32 cellular contexts compared by ENCODE assay signal in the genomic region with DNA sequence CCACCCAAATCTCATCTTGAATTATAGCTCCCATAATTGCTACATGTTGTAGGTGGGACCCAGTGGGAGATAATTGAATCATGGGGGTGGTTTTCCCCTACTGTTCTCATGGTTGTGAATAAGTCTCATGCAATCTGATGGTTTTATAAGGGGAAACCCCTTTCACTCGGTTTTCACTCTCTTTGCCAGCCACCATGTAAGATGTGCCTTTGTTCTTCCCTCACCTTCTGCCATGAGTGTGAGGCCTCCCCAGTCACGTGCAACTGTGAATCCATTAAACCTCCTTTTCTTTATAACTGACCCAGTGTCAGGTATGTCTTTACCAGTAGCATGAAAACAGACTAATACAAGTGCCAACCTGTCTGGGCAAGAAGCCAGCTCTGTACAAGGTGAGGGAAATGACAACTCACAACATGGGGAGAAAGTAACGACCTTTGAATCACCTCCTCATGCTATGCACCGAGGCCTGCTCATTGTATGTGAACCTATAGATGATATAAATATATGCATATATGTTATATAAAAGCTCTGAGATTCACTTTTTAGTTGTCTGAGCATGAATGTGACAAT.
DNase-seq lines count a peak whose midpoint lies in the region; ATAC-seq, FAIRE-seq and TF ChIP-seq lines count a peak whose summit lies in the region.
"Had no signal": no experiment of that assay in that cellular context is flagged by ENCODE, and none has a peak within 500 bp of the region (broad histone marks: within the 10 kb centered on the region; RNA-seq: fewer than 3 reads in every experiment).

No MANE protein-coding gene starts in this region.

- TF ChIP-seq CTCF in Calu3 (IDR thresholded peaks at IDR 0.05; ENCODE audit: unreplicated experiment) (no peak), bronchial epithelial cell (IDR thresholded peaks at IDR 0.05; ENCODE audit: insufficient read depth, low read length, severe bottlenecking) (no peak), mucosa of descending colon (IDR thresholded peaks at IDR 0.05) (no peak), ovary (IDR thresholded peaks at IDR 0.05) (no peak)

- FAIRE-seq in bronchial epithelial cell (lab: Jason Lieb, UNC), result peak; percentile 43
- FAIRE-seq: endothelial cell of umbilical vein, GM12878 had no signal

- H3K4me1 ChIP-seq in mucosa of descending colon (ENCODE audit: low read depth) (no peaks in the 10 kb centered on the region), ovary (ENCODE audit: insufficient read depth) (no peaks in the 10 kb centered on the region)
- H3K4me1 ChIP-seq: testis, vagina had no signal

- ATAC-seq in mucosa of descending colon (peak; percentile 65), HG03159 (IDR thresholded peaks at IDR 0.05; ENCODE audit: unreplicated experiment) (no peak)
- ATAC-seq: CD8-positive, alpha-beta T cell; GM12878; left cardiac atrium; stimulated activated naive CD8-positive, alpha-beta T cell treated with anti-CD3 and anti-CD28 coated beads, Interleukin-15, Interleukin-2, amounts not matched to agents 100 U/mL and 50 U/mL, for 24 hours had no signal

- no peaks in the 10 kb centered on the region for H3K9me3 Mint-ChIP-seq in Calu3 (ENCODE audit: low read depth, unreplicated experiment)

- no peak for TF ChIP-seq EP300 in ovary (IDR thresholded peaks at IDR 0.05)

- CTCF ChIA-PET in Calu3 (lab: Charles Lee), result interaction anchor here (1.1 to 1.2 kb wide), 2 partner anchors 17 to 296 kb away, joined by 3 read pairs; no protein-coding TSS in a partner anchor

- no peaks in the 10 kb centered on the region for H3K4me1 Mint-ChIP-seq in Calu3 (ENCODE audit: low read depth, unreplicated experiment)
- H3K4me1 Mint-ChIP-seq: activated CD4-positive, alpha-beta memory T cell treated with anti-CD3 and anti-CD28 coated beads, Interleukin-2, amount 10 ng/mL, durations not matched to agents 7 days and 5 days; B cell; memory B cell had no signal

- no peaks in the 10 kb centered on the region for H3K36me3 Mint-ChIP-seq in Calu3 (ENCODE audit: insufficient read depth, unreplicated experiment)
- H3K36me3 Mint-ChIP-seq: brain; CD8-positive, alpha-beta T cell had no signal

- H3K27ac Mint-ChIP-seq in Calu3 (ENCODE audit: unreplicated experiment), result no peak overlapping the region
- H3K27ac Mint-ChIP-seq: activated CD4-positive, alpha-beta memory T cell treated with anti-CD3 and anti-CD28 coated beads, Interleukin-2, amount 10 ng/mL, durations not matched to agents 7 days and 5 days; activated naive CD4-positive, alpha-beta T cell treated with anti-CD3 and anti-CD28 coated beads for 36 hours; activated T-helper 1 cell treated with anti-CD3 and anti-CD28 coated beads, Interleukin-12 subunit alpha, Interleukin-12 subunit beta, Interleukin-2, Interleukin-4 antibody, amounts not matched to agents 30 ng/mL and 10 ng/mL and 1 ng/mL, durations not matched to agents 14 hours and 24 hours and 36 hours; B cell; CD8-positive, alpha-beta T cell; memory B cell had no signal

- H3K4me3 ChIP-seq in bronchial epithelial cell (ENCODE audit: low read depth, low read length), result no peak overlapping the region
- H3K4me3 ChIP-seq in mucosa of descending colon, result no peak overlapping the region
- H3K4me3 ChIP-seq in ovary, result no peak overlapping the region
- H3K4me3 ChIP-seq: GM12878, testis, vagina had no signal

- H3K27me3 Mint-ChIP-seq in Calu3 (ENCODE audit: unreplicated experiment), result peaks cover 26% of the 10 kb centered on the region

- H3K36me3 ChIP-seq in bronchial epithelial cell (ENCODE audit: control insufficient read depth, insufficient read depth, low read length) (no peaks in the 10 kb centered on the region), mucosa of descending colon (ENCODE audit: low read depth) (no peaks in the 10 kb centered on the region), ovary (no peaks in the 10 kb centered on the region)
- H3K36me3 ChIP-seq: vagina had no signal

- H3K27ac ChIP-seq in ovary, result no peak overlapping the region
- H3K27ac ChIP-seq: testis, vagina had no signal

- intact Hi-C loops in Calu3 (cut with micrococcal nuclease; ENCODE audit: unreplicated experiment) (no loop called here), mucosa of descending colon (cut with DNase I, micrococcal nuclease) (no loop called here), ovary (cut with DNase I) (loop anchor here in 1 of 4 donors (10.0 kb wide), 1 partner anchor 62 kb away; no protein-coding TSS in a partner anchor)

- no peak overlapping the region for H3K4me3 Mint-ChIP-seq in Calu3 (ENCODE audit: low read depth, unreplicated experiment)
- H3K4me3 Mint-ChIP-seq: activated CD4-positive, alpha-beta memory T cell treated with anti-CD3 and anti-CD28 coated beads, Interleukin-2, amount 10 ng/mL, durations not matched to agents 7 days and 5 days; activated naive CD4-positive, alpha-beta T cell treated with anti-CD3 and anti-CD28 coated beads for 36 hours; activated T-helper 1 cell treated with anti-CD3 and anti-CD28 coated beads, Interleukin-12 subunit alpha, Interleukin-12 subunit beta, Interleukin-2, Interleukin-4 antibody, amounts not matched to agents 30 ng/mL and 10 ng/mL and 1 ng/mL, durations not matched to agents 14 hours and 24 hours and 36 hours; B cell; brain; CD8-positive, alpha-beta T cell; memory B cell had no signal

- 88 to 89% (median 89%) methylated on average over 4 of the region's 4 CpGs for WGBS in ovary, 3 donors

- DNase-seq in Calu3 (peak; percentile 10), NCI-H1105 treated with DMSO at 0.1 percent for 48 hours (lab: John Stamatoyannopoulos, UW) (peak; percentile 26), bronchial epithelial cell (ENCODE audit: low read depth) (peak; percentile 94), mucosa of descending colon (peak in 1 of 3 donors; percentile 70), NCI-H1048 (lab: John Stamatoyannopoulos, UW) (no peak), ovary (no peak)
- no peak for DNase-seq in stimulated activated naive CD4-positive, alpha-beta T cell (lab: John Stamatoyannopoulos, UW)
- DNase-seq: activated CD4-positive, alpha-beta memory T cell treated with anti-CD3 and anti-CD28 coated beads, Interleukin-2, amount 10 ng/mL, durations not matched to agents 7 days and 5 days; activated CD4-positive, CD25-positive, alpha-beta regulatory T cell treated with anti-CD3 and anti-CD28 coated beads, Interleukin-2, amount 50 U/mL, for 72 hours; activated CD8-positive, alpha-beta memory T cell treated with anti-CD3 and anti-CD28 coated beads, Interleukin-2, amount 50 U/mL, for 48 hours; activated naive CD4-positive, alpha-beta T cell treated with anti-CD3 and anti-CD28 coated beads for 36 hours; CD8-positive, alpha-beta T cell; DMS 273 treated with DMSO at 0.1 percent for 48 hours; EL; H7; hypothalamus; Karpas-422; left cardiac atrium; NCI-H1694; NCI-H526; SHP77; stimulated activated CD4-positive, alpha-beta T cell treated with anti-CD3 and anti-CD28 coated beads, Interleukin-1b, Interleukin-23, amount 100 ng/mL, for 48 hours; stimulated activated naive CD8-positive, alpha-beta T cell treated with anti-CD3 and anti-CD28 coated beads, Interleukin-15, Interleukin-2, amounts not matched to agents 100 U/mL and 50 U/mL, for 24 hours; testis had no signal

- no peaks in the 10 kb centered on the region for H3K9me3 ChIP-seq in mucosa of descending colon
- H3K9me3 ChIP-seq in ovary, result no peaks in the 10 kb centered on the region
- H3K9me3 ChIP-seq: testis, vagina had no signal

- no peak for TF ChIP-seq POLR2A in ovary (IDR thresholded peaks at IDR 0.05)

- no peaks in the 10 kb centered on the region for H3K27me3 ChIP-seq in bronchial epithelial cell (ENCODE audit: control insufficient read depth, insufficient read depth, low read length)
- H3K27me3 ChIP-seq in ovary, result no peaks in the 10 kb centered on the region
- H3K27me3 ChIP-seq: testis, vagina had no signal

- BruUV-seq in Calu3 (replicated peaks; lab: Mats Ljungman, UMichigan), result no TSS peak

Comparison
In these comparisons a context has a peak if more than half of its experiments do, and no peak if none do; other contexts are left out.
1. DNase-seq: peak in Calu3 (single experiment), NCI-H1105 treated with DMSO at 0.1 percent for 48 hours (single experiment) and bronchial epithelial cell (single experiment); none in stimulated activated naive CD4-positive, alpha-beta T cell (0 of 6), NCI-H1048 (single experiment) and ovary (0 of 5).